In genomic region chr18:68723539-68723938, GRCh38 we compare ENCODE assay signal across 17 cellular contexts.
"Had no signal": no experiment of that assay in that cellular context is flagged by ENCODE, and none has a peak within 500 bp of the region (broad histone marks: within the 10 kb centered on the region; RNA-seq: fewer than 3 reads in every experiment).

No MANE protein-coding gene starts in this region.

- H3K4me1 Mint-ChIP-seq: endodermal cell, nephron progenitor cell had no signal

- H3K27me3 Mint-ChIP-seq: type B pancreatic cell had no signal

- DNase-seq: effector CD4-positive, alpha-beta T cell; endodermal cell; erythroblast; heart right ventricle; hypothalamus; kidney glomerular epithelial cell; mucosa of descending colon; nephron progenitor cell; psoas muscle; retina; right lobe of liver; stimulated activated CD4-positive, alpha-beta T cell treated with anti-CD3 and anti-CD28 coated beads, Interleukin-4, amount 100 ng/mL, for 1 hour; stimulated activated CD8-positive, alpha-beta memory T cell treated with anti-CD3 and anti-CD28 coated beads, Interleukin-4, amount 100 ng/mL, for 48 hours; stimulated activated naive CD8-positive, alpha-beta T cell treated with anti-CD3 and anti-CD28 coated beads, Interleukin-15, Interleukin-2, amounts not matched to agents 100 U/mL and 50 U/mL, for 24 hours; thyroid gland had no signal

- H3K9me3 Mint-ChIP-seq: stimulated activated effector memory CD8-positive, alpha-beta T cell treated with anti-CD3 and anti-CD28 coated beads, Interleukin-12 subunit alpha, Interleukin-12 subunit beta, amount 100 ng/mL, for 72 hours had no signal

- H3K27ac Mint-ChIP-seq: endodermal cell; nephron progenitor cell; stimulated activated effector memory CD8-positive, alpha-beta T cell treated with anti-CD3 and anti-CD28 coated beads, Interleukin-12 subunit alpha, Interleukin-12 subunit beta, amount 100 ng/mL, for 72 hours; type B pancreatic cell had no signal

- H3K4me3 Mint-ChIP-seq: endodermal cell; nephron progenitor cell; stimulated activated effector memory CD8-positive, alpha-beta T cell treated with anti-CD3 and anti-CD28 coated beads, Interleukin-12 subunit alpha, Interleukin-12 subunit beta, amount 100 ng/mL, for 72 hours; type B pancreatic cell had no signal

- ATAC-seq: mucosa of descending colon; psoas muscle; right lobe of liver; stimulated activated effector memory CD8-positive, alpha-beta T cell treated with anti-CD3 and anti-CD28 coated beads, Interleukin-12 subunit alpha, Interleukin-12 subunit beta, amount 100 ng/mL, for 72 hours; stimulated activated naive CD8-positive, alpha-beta T cell treated with anti-CD3 and anti-CD28 coated beads, Interleukin-15, Interleukin-2, amounts not matched to agents 100 U/mL and 50 U/mL, for 24 hours had no signal

- H3K36me3 Mint-ChIP-seq: stimulated activated effector memory CD8-positive, alpha-beta T cell treated with anti-CD3 and anti-CD28 coated beads, Interleukin-12 subunit alpha, Interleukin-12 subunit beta, amount 100 ng/mL, for 72 hours; type B pancreatic cell had no signal
